ENCODE assay signal across 12 cellular contexts in genomic region chr7:127158659-127159058, GRCh38.
DNase-seq lines count a peak whose midpoint lies in the region; ATAC-seq, FAIRE-seq and TF ChIP-seq lines count a peak whose summit lies in the region.
"Had no signal": no experiment of that assay in that cellular context is flagged by ENCODE, and none has a peak within 500 bp of the region (broad histone marks: within the 10 kb centered on the region; RNA-seq: fewer than 3 reads in every experiment).

No MANE protein-coding gene starts in this region.

- DNase-seq in HepG2 (ENCODE audit: low spot score) (peak; percentile 1), right lobe of liver (no peak), SK-MEL-5 (ENCODE audit: low read depth, low spot score) (peak; percentile 68), psoas muscle (no peak), MG63 (no peak), Right ventricle myocardium superior (no peak)
- DNase-seq in activated T-helper 2 cell treated with anti-CD3 and anti-CD28 coated beads, Interferon-gamma antibody, Interleukin-2, Interleukin-4, amounts not matched to agents 10 μg/mL and 5 μg/mL and 100 μg/mL, durations not matched to agents 14 hours and 24 hours and 36 hours (ENCODE audit: low spot score): no peak
- DNase-seq: aorta, head of caudate nucleus, NCI-H1436 treated with DMSO at 0.1 percent for 48 hours had no signal

- WGBS in HepG2 (ENCODE audit: low lambda C conversion rate): 4% methylated on average over 3 of the region's 3 CpGs
- WGBS in right lobe of liver (ENCODE audit: insufficient coverage, low coverage, low lambda C conversion rate, missing lambda C conversion rate): 61% methylated on average over 3 of the region's 3 CpGs
- WGBS in psoas muscle, 3 donors: 56 to 68% (median 60%) methylated on average over 3 of the region's 3 CpGs

- H3K27ac ChIP-seq in HepG2 (ENCODE audit: extremely low read length, insufficient read depth, low read length): no peak overlapping the region
- no peak overlapping the region for H3K27ac ChIP-seq in right lobe of liver
- no peak overlapping the region for H3K27ac ChIP-seq in psoas muscle

- H3K79me2 ChIP-seq in HepG2 (ENCODE audit: insufficient read depth, low read length): no peaks in the 10 kb centered on the region

- POLR2A ChIA-PET in HepG2 (lab: Yijun Ruan, JAX): no interaction called here

- no peaks in the 10 kb centered on the region for H3K9me3 Mint-ChIP-seq in activated T-helper 2 cell treated with anti-CD3 and anti-CD28 coated beads, Interferon-gamma antibody, Interleukin-2, Interleukin-4, amounts not matched to agents 10 μg/mL and 5 μg/mL and 100 μg/mL, durations not matched to agents 14 hours and 24 hours and 36 hours

- no peaks in the 10 kb centered on the region for H3K27me3 Mint-ChIP-seq in activated T-helper 2 cell treated with anti-CD3 and anti-CD28 coated beads, Interferon-gamma antibody, Interleukin-2, Interleukin-4, amounts not matched to agents 10 μg/mL and 5 μg/mL and 100 μg/mL, durations not matched to agents 14 hours and 24 hours and 36 hours (ENCODE audit: low read depth)

- no peak for TF ChIP-seq RAD21 in HepG2 (CRISPR knock-in tag; IDR thresholded peaks at IDR 0.05)

- H3K36me3 Mint-ChIP-seq in activated T-helper 2 cell treated with anti-CD3 and anti-CD28 coated beads, Interferon-gamma antibody, Interleukin-2, Interleukin-4, amounts not matched to agents 10 μg/mL and 5 μg/mL and 100 μg/mL, durations not matched to agents 14 hours and 24 hours and 36 hours (ENCODE audit: low read depth): no peaks in the 10 kb centered on the region

- H3K36me3 ChIP-seq in HepG2 (replicated peaks in 1 of 2; ENCODE audit: control insufficient read depth in 1 of 2, insufficient read depth in 2 of 2, low read length in 2 of 2): no peaks in the 10 kb centered on the region
- no peaks in the 10 kb centered on the region for H3K36me3 ChIP-seq in right lobe of liver
- H3K36me3 ChIP-seq in psoas muscle (ENCODE audit: insufficient read depth in 1 of 2, low read depth in 1 of 2): no peaks in the 10 kb centered on the region
- no peaks in the 10 kb centered on the region for H3K36me3 ChIP-seq in MG63

- TF ChIP-seq POLR2A in HepG2 (IDR thresholded peaks at IDR 0.05; ENCODE audit: insufficient read depth in 1 of 2, low read depth in 2 of 2, low read length in 2 of 2) (no peak), right lobe of liver (IDR thresholded peaks at IDR 0.05) (no peak)

- H3K4me3 ChIP-seq in HepG2 (replicated peaks in 1 of 3; ENCODE audit: insufficient read depth in 1 of 3, low read depth in 2 of 3, low read length in 3 of 3) (no peak overlapping the region), right lobe of liver (no peak overlapping the region), psoas muscle (no peak overlapping the region), MG63 (no peak overlapping the region)

- intact Hi-C loops in HepG2 (cut with micrococcal nuclease; ENCODE audit: unreplicated experiment): loop anchor here (10.0 kb wide), 1 partner anchor 354 kb away; no protein-coding TSS in a partner anchor
- intact Hi-C loops in right lobe of liver (cut with DNase I): no loop called here
- intact Hi-C loops in psoas muscle (cut with DNase I): no loop called here
- intact Hi-C loops in Right ventricle myocardium superior (cut with DNase I): no loop called here
- intact Hi-C loops in activated T-helper 2 cell treated with anti-CD3 and anti-CD28 coated beads, Interferon-gamma antibody, Interleukin-2, Interleukin-4, amounts not matched to agents 10 μg/mL and 5 μg/mL and 100 μg/mL, durations not matched to agents 14 hours and 24 hours and 36 hours (cut with micrococcal nuclease): no loop called here

- H3K4me1 ChIP-seq in HepG2 (ENCODE audit: insufficient read depth, low read length): no peaks in the 10 kb centered on the region
- no peaks in the 10 kb centered on the region for H3K4me1 ChIP-seq in right lobe of liver
- H3K4me1 ChIP-seq in psoas muscle: no peaks in the 10 kb centered on the region

- CTCF ChIA-PET in HepG2 (lab: Yijun Ruan, JAX; ENCODE audit: low intra/inter-chr PET ratio, low total read pairs): no interaction called here

- H3K4me3 Mint-ChIP-seq in activated T-helper 2 cell treated with anti-CD3 and anti-CD28 coated beads, Interferon-gamma antibody, Interleukin-2, Interleukin-4, amounts not matched to agents 10 μg/mL and 5 μg/mL and 100 μg/mL, durations not matched to agents 14 hours and 24 hours and 36 hours (ENCODE audit: low read depth): no peak overlapping the region

- H3K27me3 ChIP-seq in HepG2 (ENCODE audit: control insufficient read depth in 1 of 2, insufficient read depth in 2 of 2, low read length in 2 of 2): no peaks in the 10 kb centered on the region
- no peaks in the 10 kb centered on the region for H3K27me3 ChIP-seq in right lobe of liver
- H3K27me3 ChIP-seq in psoas muscle (ENCODE audit: insufficient read depth in 3 of 3, low read length in 2 of 3): peaks cover 0 to 1% (median 0%) of the 10 kb centered on the region in 3 donors
- no peaks in the 10 kb centered on the region for H3K27me3 ChIP-seq in MG63

- no peaks in the 10 kb centered on the region for H3K9me3 ChIP-seq in HepG2 (ENCODE audit: low read length)
- H3K9me3 ChIP-seq in right lobe of liver: no peaks in the 10 kb centered on the region
- H3K9me3 ChIP-seq in psoas muscle: no peaks in the 10 kb centered on the region
- no peaks in the 10 kb centered on the region for H3K9me3 ChIP-seq in MG63

- TF ChIP-seq EP300 in HepG2 (IDR thresholded peaks at IDR 0.05; ENCODE audit: low read depth in 2 of 2, low read length in 2 of 2): no peak
- no peak for TF ChIP-seq EP300 in HepG2 (CRISPR knock-in tag; IDR thresholded peaks at IDR 0.05; ENCODE audit: borderline replicate concordance)

- TF ChIP-seq CTCF in HepG2 (CRISPR knock-in tag; IDR thresholded peaks at IDR 0.05) (peak; percentile 43), right lobe of liver (IDR thresholded peaks at IDR 0.05) (peak in 2 of 4 donors; percentile 6 to 18), psoas muscle (IDR thresholded peaks at IDR 0.05) (no peak)

- no peak overlapping the region for H2AFZ ChIP-seq in HepG2 (ENCODE audit: low read length)

- H4K20me1 ChIP-seq in HepG2 (ENCODE audit: insufficient read depth, low read length): no peaks in the 10 kb centered on the region

- FAIRE-seq in HepG2 (lab: Jason Lieb, UNC): no peak
- FAIRE-seq: TTC549 had no signal

- H3K27ac Mint-ChIP-seq in activated T-helper 2 cell treated with anti-CD3 and anti-CD28 coated beads, Interferon-gamma antibody, Interleukin-2, Interleukin-4, amounts not matched to agents 10 μg/mL and 5 μg/mL and 100 μg/mL, durations not matched to agents 14 hours and 24 hours and 36 hours: no peak overlapping the region

- H3K9ac ChIP-seq in HepG2 (ENCODE audit: insufficient read depth, low read depth, low read length): no peak overlapping the region

- in situ Hi-C loops in HepG2 (cut with HindIII; ENCODE audit: extremely low pct_ligation_motif_present, low pct_unique_long_range_greater_than_20kb): no loop called here
- in situ Hi-C loops in SK-MEL-5 (cut with HindIII; ENCODE audit: low pct_unique_long_range_greater_than_20kb, low sequenced_read_pairs): no loop called here

- ATAC-seq in HepG2: peak; percentile 42; the same call in 2 of the 3 replicates
- no peak for ATAC-seq in right lobe of liver
- ATAC-seq in HG02973 (IDR thresholded peaks at IDR 0.05; ENCODE audit: unreplicated experiment): peak; percentile 75
- ATAC-seq in psoas muscle: no peak
- ATAC-seq in Right ventricle myocardium superior (ENCODE audit: poor library complexity): no peak

- H3K4me1 Mint-ChIP-seq in activated T-helper 2 cell treated with anti-CD3 and anti-CD28 coated beads, Interferon-gamma antibody, Interleukin-2, Interleukin-4, amounts not matched to agents 10 μg/mL and 5 μg/mL and 100 μg/mL, durations not matched to agents 14 hours and 24 hours and 36 hours (ENCODE audit: low read depth): no peaks in the 10 kb centered on the region

- no TSS peak for BruUV-seq in HepG2 (replicated peaks; lab: Mats Ljungman, UMichigan)

- H3K4me2 ChIP-seq in HepG2 (ENCODE audit: low read depth, low read length): no peak overlapping the region

TF ChIP-seq in HepG2, 621 proteins besides CTCF, POLR2A, EP300 and RAD21:
- no peak for TF ChIP-seq ZNF557 (CRISPR knock-in tag; IDR thresholded peaks at IDR 0.05)
- TF ChIP-seq ZNF687 (CRISPR knock-in tag; IDR thresholded peaks at IDR 0.05): no peak
- no peak for TF ChIP-seq STAG1 (CRISPR knock-in tag; IDR thresholded peaks at IDR 0.05)
- TF ChIP-seq ZNF510 (CRISPR knock-in tag; IDR thresholded peaks at IDR 0.05; ENCODE audit: low read depth): no peak
- no peak for TF ChIP-seq ZSCAN9 (CRISPR knock-in tag; IDR thresholded peaks at IDR 0.05; ENCODE audit: borderline replicate concordance)

Comparison
In these comparisons a context has a peak if more than half of its experiments do, and no peak if none do; other contexts are left out.
1. ATAC-seq: peak in HepG2 (single experiment) and HG02973 (single experiment); none in right lobe of liver (0 of 4), psoas muscle (0 of 4) and Right ventricle myocardium superior (single experiment).
2. DNase-seq: peak in HepG2 (single experiment) and SK-MEL-5 (single experiment); none in right lobe of liver (0 of 3), psoas muscle (0 of 2), MG63 (single experiment), Right ventricle myocardium superior (single experiment) and activated T-helper 2 cell treated with anti-CD3 and anti-CD28 coated beads, Interferon-gamma antibody, Interleukin-2, Interleukin-4, amounts not matched to agents 10 μg/mL and 5 μg/mL and 100 μg/mL, durations not matched to agents 14 hours and 24 hours and 36 hours (single experiment).